8 cellular contexts compared by ENCODE assay signal in genomic region chr10:58511765-58512469, GRCh38. TPM values are rescaled to one million over a fixed set of nuclear protein-coding genes. Genes with fewer than 3 reads are reported as not detected.
A peak's percentile ranks its signal among the peaks of the same experiment; 100 is the strongest.
DNase-seq lines count a peak whose midpoint lies in the region; ATAC-seq and TF ChIP-seq lines count a peak whose summit lies in the region.

No MANE protein-coding gene starts in this region.

- H3K9me3 ChIP-seq in ES-I3 (ENCODE audit: control insufficient read depth, insufficient read depth, low read length) (no peaks in the 10 kb centered on the region), heart left ventricle (no peaks in the 10 kb centered on the region), prostate gland (no peaks in the 10 kb centered on the region)

- TF ChIP-seq CTCF in VCaP (conservative IDR thresholded peaks at IDR 0.05): no peak
- no peak for TF ChIP-seq CTCF in heart left ventricle (IDR thresholded peaks at IDR 0.05)
- TF ChIP-seq CTCF in prostate gland (IDR thresholded peaks at IDR 0.05): no peak

- H3K9ac ChIP-seq in ES-I3 (ENCODE audit: low read depth, low read length): peak overlapping the region; percentile 74; the same call in 1 of the 2 replicates

- H3K36me3 ChIP-seq in ES-I3 (ENCODE audit: insufficient read depth, low read length): no peaks in the 10 kb centered on the region
- no peaks in the 10 kb centered on the region for H3K36me3 ChIP-seq in heart left ventricle
- H3K36me3 ChIP-seq in prostate gland: no peaks in the 10 kb centered on the region

- intact Hi-C loops in heart left ventricle (cut with DNase I) (loop anchor here in 2 of 10 donors (5.0 to 10.0 kb wide), 2 partner anchors 35 to 263 kb away; no protein-coding TSS in a partner anchor), prostate gland (cut with DNase I) (loop anchor here (10.0 kb wide), 2 partner anchors 133 to 263 kb away; no protein-coding TSS in a partner anchor)

- no peak for TF ChIP-seq POLR2A in heart left ventricle (IDR thresholded peaks at IDR 0.05)
- no peak for TF ChIP-seq POLR2A in prostate gland (IDR thresholded peaks at IDR 0.05)

- peak overlapping the region in 11 of 12 donors; percentile 27 to 85 (median 61) for H3K4me3 ChIP-seq in heart left ventricle
- peak overlapping the region; percentile 55 to 68 for H3K4me3 ChIP-seq in prostate gland

- H3K27me3 ChIP-seq in heart left ventricle (peaks cover 0 to 49% (median 3%) of the 10 kb centered on the region in 9 donors), prostate gland (replicated peaks; ENCODE audit: insufficient read depth) (no peaks in the 10 kb centered on the region)

- peak; percentile 16 to 64 (median 53) for DNase-seq in heart left ventricle
- DNase-seq in prostate gland (ENCODE audit: low spot score): no peak
- no peak for DNase-seq in NOMO-1 (lab: John Stamatoyannopoulos, UW; ENCODE audit: unreplicated experiment in 2 of 2)
- DNase-seq in T1000 (lab: John Stamatoyannopoulos, UW): no peak

- peak; percentile 10 to 63 (median 52) for ATAC-seq in heart left ventricle
- no peak for ATAC-seq in HG03442 (IDR thresholded peaks at IDR 0.05; ENCODE audit: unreplicated experiment)
- ATAC-seq in HG03460 (IDR thresholded peaks at IDR 0.05; ENCODE audit: unreplicated experiment): no peak

- 12 to 26% (median 20%) methylated on average over 23 to 25 of the region's 25 CpGs for WGBS in heart left ventricle, 4 donors
- 17% methylated on average over 25 of the region's 25 CpGs for WGBS in prostate gland

- H3K4me1 ChIP-seq in ES-I3 (ENCODE audit: insufficient read depth, low read length) (peaks cover 4% of the 10 kb centered on the region; the same call in 1 of the 2 replicates), heart left ventricle (peaks cover 0 to 15% (median 0%) of the 10 kb centered on the region in 12 donors), prostate gland (replicated peaks) (no peaks in the 10 kb centered on the region)

- H3K27ac ChIP-seq in VCaP (peak overlapping the region; percentile 90), heart left ventricle (peak overlapping the region in 11 of 12 donors; percentile 4 to 71 (median 51)), prostate gland (peak overlapping the region in 1 of 2 donors; percentile 35)

RNA-seq across cellular contexts. Expression of gene BICC1, which starts 0.8 kb away (rescaled TPM):
- total RNA-seq in heart left ventricle (10 to 100 TPM in 2 of 9 donors, 1 to 10 TPM in 7; 3.5 to 18.7 (median 4.8) TPM), prostate gland (10 to 100 TPM in 1 of 2 donors, 1 to 10 TPM in 1; 5.1 to 12.7 TPM)
- polyA plus RNA-seq in heart left ventricle: 1 to 10 TPM; 1.6 to 2.1 TPM

Comparison
In these comparisons a context has a peak if more than half of its experiments do, and no peak if none do; other contexts are left out.
1. ATAC-seq: peak in heart left ventricle (4 of 4); none in HG03442 (single experiment) and HG03460 (single experiment).
2. DNase-seq: peak in heart left ventricle (5 of 5); none in prostate gland (single experiment), NOMO-1 (0 of 2) and T1000 (single experiment).